Comparison of ENCODE assay signal across 10 cellular contexts in genomic region chr10:96743988-96744585, GRCh38. TPM values are rescaled to one million over a fixed set of nuclear protein-coding genes. Genes with fewer than 3 reads are reported as not detected.
DNase-seq lines count a peak whose midpoint lies in the region; ATAC-seq and TF ChIP-seq lines count a peak whose summit lies in the region.
"Had no signal": no experiment of that assay in that cellular context is flagged by ENCODE, and none has a peak within 500 bp of the region (broad histone marks: within the 10 kb centered on the region; RNA-seq: fewer than 3 reads in every experiment).

No MANE protein-coding gene starts in this region.

- no peaks in the 10 kb centered on the region for H3K36me3 Mint-ChIP-seq in CD14-positive monocyte
- H3K36me3 Mint-ChIP-seq in WTC11, result no peaks in the 10 kb centered on the region

- no peak overlapping the region for H4K8ac ChIP-seq in neuronal stem cell (ENCODE audit: low read depth, low read length)

- H3K4me1 Mint-ChIP-seq in CD14-positive monocyte (peaks cover 51% of the 10 kb centered on the region), WTC11 (peaks cover 5% of the 10 kb centered on the region; the same call in 1 of the 2 replicates)

- H3K9me3 ChIP-seq in HCT116 (ENCODE audit: control insufficient read depth in 1 of 2, insufficient read depth in 1 of 2, low read depth in 1 of 2, low read length in 2 of 2) (no peaks in the 10 kb centered on the region), liver (ENCODE audit: control insufficient read depth in 4 of 4, low read length in 3 of 4) (no peaks in the 10 kb centered on the region), neuronal stem cell (replicated peaks in 1 of 2; ENCODE audit: control insufficient read depth in 2 of 2, insufficient read depth in 1 of 2, low read depth in 1 of 2, low read length in 2 of 2) (no peaks in the 10 kb centered on the region)

- no peak overlapping the region for H2BK15ac ChIP-seq in neuronal stem cell (ENCODE audit: low read length)

- RAD21 ChIA-PET in HCT116 (lab: Charles Lee; ENCODE audit: low non-redundant PET in 1 of 2, low total read pairs in 2 of 2, uncharacterized antibody in 2 of 2, unreplicated experiment in 2 of 2), result interaction anchor here in 1 of 2 experiments (0.7 kb wide), 2 partner anchors 101 to 103 kb away, joined by 4 to 5 read pairs; no protein-coding TSS in a partner anchor

- ATAC-seq in HCT116, result peak; percentile 63
- ATAC-seq in WTC11, result peak; percentile 78
- no peak for ATAC-seq in GM19463 (IDR thresholded peaks at IDR 0.05; ENCODE audit: unreplicated experiment)
- ATAC-seq in HG02981 (IDR thresholded peaks at IDR 0.05; ENCODE audit: unreplicated experiment), result no peak

- H2AFZ ChIP-seq in HCT116 (ENCODE audit: low read depth, low read length, poor library complexity, severe bottlenecking) (no peak overlapping the region), neuronal stem cell (ENCODE audit: low read length) (no peak overlapping the region)

- no peak overlapping the region for H3K4ac ChIP-seq in neuronal stem cell (ENCODE audit: low read length)

- no peak overlapping the region for H3K14ac ChIP-seq in neuronal stem cell (ENCODE audit: low read length)

- H2AK5ac ChIP-seq in neuronal stem cell (ENCODE audit: low read depth, low read length), result no peak overlapping the region

- no peaks in the 10 kb centered on the region for H3K79me1 ChIP-seq in neuronal stem cell (ENCODE audit: low read depth, low read length)

- H4K91ac ChIP-seq in neuronal stem cell (ENCODE audit: low read depth, low read length, poor library complexity), result no peak overlapping the region

- H3K36me3 ChIP-seq in HCT116 (ENCODE audit: control insufficient read depth in 1 of 2, insufficient read depth in 2 of 2, low read length in 2 of 2) (no peaks in the 10 kb centered on the region), liver (ENCODE audit: control insufficient read depth in 4 of 4, insufficient read depth in 3 of 4, low read depth in 1 of 4, low read length in 3 of 4) (no peaks in the 10 kb centered on the region), neuronal stem cell (replicated peaks in 1 of 2; ENCODE audit: control insufficient read depth in 2 of 2, insufficient read depth in 2 of 2, low read length in 2 of 2) (no peaks in the 10 kb centered on the region)

- H3K27me3 ChIP-seq in HCT116 (ENCODE audit: insufficient read depth, low read length) (no peaks in the 10 kb centered on the region), liver (ENCODE audit: control insufficient read depth in 4 of 4, insufficient read depth in 4 of 4, low read length in 3 of 4) (no peaks in the 10 kb centered on the region), neuronal stem cell (ENCODE audit: control insufficient read depth in 3 of 3, insufficient read depth in 3 of 3, low read depth in 1 of 3, low read length in 3 of 3) (no peaks in the 10 kb centered on the region)

- H2BK5ac ChIP-seq in neuronal stem cell (ENCODE audit: low read length), result no peak overlapping the region

- H2BK12ac ChIP-seq in neuronal stem cell (ENCODE audit: low read length), result no peak overlapping the region

- no peaks in the 10 kb centered on the region for H4K20me1 ChIP-seq in HCT116 (ENCODE audit: insufficient read depth)

- no peak overlapping the region for H3K9ac ChIP-seq in HCT116 (ENCODE audit: low read length)
- H3K9ac ChIP-seq in liver (ENCODE audit: low read depth in 1 of 2, low read length in 2 of 2), result no peak overlapping the region
- no peak overlapping the region for H3K9ac ChIP-seq in neuronal stem cell (ENCODE audit: low read depth, low read length, poor library complexity)

- H3K18ac ChIP-seq in neuronal stem cell (ENCODE audit: low read length), result no peak overlapping the region

- TF ChIP-seq RAD21 in HCT116 (IDR thresholded peaks at IDR 0.05; ENCODE audit: low read depth) (peak; percentile 64), liver (IDR thresholded peaks at IDR 0.05) (peak; percentile 74 to 75)

- no peak overlapping the region for H3K4me2 ChIP-seq in HCT116 (ENCODE audit: low read length)
- H3K4me2 ChIP-seq in neuronal stem cell (ENCODE audit: insufficient read depth, low read length, poor library complexity, severe bottlenecking), result no peak overlapping the region

- WGBS in liver, result 62% methylated on average over 7 of the region's 7 CpGs
- WGBS in neuronal stem cell (ENCODE audit: extremely low coverage in 2 of 2, insufficient read length in 2 of 2, insufficient replicate concordance in 1 of 2), 2 donors, result no CpG with 5 or more reads among the region's 7 CpGs

- POLR2A ChIA-PET in HCT116 (lab: Charles Lee), result no interaction called here
- POLR2A ChIA-PET in WTC11 (lab: Charles Lee), result no interaction called here

- H3K4me3 ChIP-seq in HCT116 (replicated peaks in 1 of 2; ENCODE audit: low read depth in 1 of 2, low read length in 2 of 2), result no peak overlapping the region
- no peak overlapping the region for H3K4me3 ChIP-seq in liver (ENCODE audit: low read depth in 1 of 3, low read length in 3 of 3)
- H3K4me3 ChIP-seq in neuronal stem cell (ENCODE audit: low read length in 2 of 2), result no peak overlapping the region

- DNase-seq in CD14-positive monocyte (ENCODE audit: low spot score) (no peak), HCT116 (ENCODE audit: low read depth, low spot score) (no peak), WTC11 (ENCODE audit: low spot score) (no peak), neuronal stem cell (ENCODE audit: low spot score) (no peak)
- DNase-seq in effector CD4-positive, alpha-beta T cell, result no peak
- DNase-seq: activated gamma-delta T cell treated with Interleukin-2 at 50 U/mL for 16 hours had no signal

- peak overlapping the region; percentile 55 to 92 (median 85) for H3K27ac Mint-ChIP-seq in CD14-positive monocyte
- no peak overlapping the region; the same call in 1 of the 2 replicates for H3K27ac Mint-ChIP-seq in WTC11

- H3K79me2 ChIP-seq in HCT116 (ENCODE audit: insufficient read depth, low read length), result no peaks in the 10 kb centered on the region

- H3K23ac ChIP-seq in neuronal stem cell (ENCODE audit: low read depth, low read length, poor library complexity), result no peak overlapping the region

- no peaks in the 10 kb centered on the region for H3K27me3 Mint-ChIP-seq in CD14-positive monocyte (ENCODE audit: low read depth in 3 of 3)
- peaks cover 2% of the 10 kb centered on the region; the same call in 1 of the 2 replicates for H3K27me3 Mint-ChIP-seq in WTC11 (ENCODE audit: low read depth)

- H3K9me2 ChIP-seq in HCT116 (ENCODE audit: insufficient read depth), result no peaks in the 10 kb centered on the region

- peak overlapping the region in 1 of 2 donors; percentile 87 for H3K4me3 Mint-ChIP-seq in CD14-positive monocyte
- no peak overlapping the region for H3K4me3 Mint-ChIP-seq in WTC11

- no peak overlapping the region for H2BK120ac ChIP-seq in neuronal stem cell (ENCODE audit: low read depth, low read length)

- BruUV-seq in HCT116 (replicated peaks; lab: Mats Ljungman, UMichigan), result no TSS peak

- intact Hi-C loops in CD14-positive monocyte (cut with micrococcal nuclease), result loop anchor here in 1 of 2 donors (5.0 to 10.0 kb wide), 3 partner anchors 37 to 941 kb away; partner anchors contain the start of gene AVPI1
- intact Hi-C loops in HCT116 (cut with micrococcal nuclease), result loop anchor here (1.0 kb wide), 1 partner anchor 103 kb away; no protein-coding TSS in a partner anchor

- H3K4me1 ChIP-seq in HCT116 (ENCODE audit: control insufficient read depth in 1 of 2, insufficient read depth in 2 of 2, low read length in 2 of 2) (no peaks in the 10 kb centered on the region), liver (ENCODE audit: control insufficient read depth in 4 of 4, insufficient read depth in 4 of 4, low read length in 3 of 4) (no peaks in the 10 kb centered on the region), neuronal stem cell (ENCODE audit: control insufficient read depth in 2 of 2, insufficient read depth in 1 of 2, low read depth in 1 of 2, low read length in 2 of 2) (no peaks in the 10 kb centered on the region)

- H3K9me3 Mint-ChIP-seq in CD14-positive monocyte (peaks cover 0 to 1% (median 0%) of the 10 kb centered on the region in 7 donors), WTC11 (no peaks in the 10 kb centered on the region)

- CTCF ChIA-PET in HCT116 (lab: Charles Lee) (interaction anchor here (0.5 to 1.8 kb wide), 3 partner anchors 12 to 103 kb away, joined by 3 to 9 read pairs (median 4); no protein-coding TSS in a partner anchor), WTC11 (lab: Charles Lee) (interaction anchor here (0.6 to 1.6 kb wide), 10 partner anchors 14 to 349 kb away, joined by 3 to 6 read pairs (median 3); no protein-coding TSS in a partner anchor)

- TF ChIP-seq CTCF in CD14-positive monocyte (IDR thresholded peaks at IDR 0.05) (peak; percentile 2), HCT116 (IDR thresholded peaks at IDR 0.05 in 2 of 3, conservative IDR thresholded peaks at IDR 0.05 in 1 of 3; ENCODE audit: borderline replicate concordance in 1 of 3, insufficient read depth in 1 of 3, low read depth in 2 of 3, low read length in 2 of 3) (peak; percentile 16 to 52 (median 41); a peak in 3 of 6 replicates), WTC11 (IDR thresholded peaks at IDR 0.05) (no peak), liver (IDR thresholded peaks at IDR 0.05; ENCODE audit: low read depth, low read length, missing input control) (peak; percentile 36)

- no peak for TF ChIP-seq POLR2A in HCT116 (IDR thresholded peaks at IDR 0.05; ENCODE audit: borderline replicate concordance, extremely low read depth, insufficient read depth, insufficient read length)

- H3K27ac ChIP-seq in HCT116 (ENCODE audit: low read depth, low read length), result no peak overlapping the region
- no peak overlapping the region for H3K27ac ChIP-seq in liver (ENCODE audit: low read depth in 1 of 2, low read length in 2 of 2)
- H3K27ac ChIP-seq in neuronal stem cell (replicated peaks; ENCODE audit: low read length), result no peak overlapping the region

TF ChIP-seq in HCT116, 20 proteins besides CTCF, POLR2A, EP300 and RAD21 (continues in another document):
- TF ChIP-seq FOSL1 (IDR thresholded peaks at IDR 0.05; ENCODE audit: low read depth), result peak; percentile 19; the same call in 1 of the 2 replicates
- TF ChIP-seq CEBPB (IDR thresholded peaks at IDR 0.05; ENCODE audit: low read depth), result no peak

TF ChIP-seq in WTC11, 78 proteins besides CTCF, POLR2A, EP300 and RAD21 (continues in another document):
- TF ChIP-seq ZNF671 (CRISPR knock-in tag; IDR thresholded peaks at IDR 0.05), result no peak
- no peak for TF ChIP-seq FOXJ3 (CRISPR knock-in tag; IDR thresholded peaks at IDR 0.05; ENCODE audit: borderline replicate concordance)
- no peak for TF ChIP-seq GTF2I (CRISPR knock-in tag; conservative IDR thresholded peaks at IDR 0.05)
- no peak for TF ChIP-seq JAZF1 (CRISPR knock-in tag; IDR thresholded peaks at IDR 0.05)

TF ChIP-seq in liver, 16 proteins besides CTCF, POLR2A, EP300 and RAD21 (continues in another document):
- TF ChIP-seq NR2F2 (IDR thresholded peaks at IDR 0.05) (no peak), FOXA1 (IDR thresholded peaks at IDR 0.05) (no peak), FOXA2 (IDR thresholded peaks at IDR 0.05) (no peak), HNF4A (conservative IDR thresholded peaks at IDR 0.05) (no peak), EGR1 (IDR thresholded peaks at IDR 0.05; ENCODE audit: low read depth in 2 of 2) (no peak)

RNA-seq across cellular contexts. Expression of gene PIK3AP1, which starts 23.8 kb away (rescaled TPM):
- 100 to 1,000 TPM in 1 of 2 donors, 10 to 100 TPM in 1; 95.5 to 157 TPM for polyA plus RNA-seq in CD14-positive monocyte
- 7.1 TPM for total RNA-seq in HCT116 (2021; ENCODE audit: unreplicated experiment)
- polyA plus RNA-seq in HCT116 (2012), result 2.1 TPM in 2 replicates
- 3.3 to 4.3 TPM (median 3.5 TPM) in 3 replicates for total RNA-seq in WTC11 (2021)
- 100 to 1,000 TPM in 1 of 2 donors, 10 to 100 TPM in 1; 43.0 to 137 TPM for total RNA-seq in liver
- 10 to 100 TPM; 27.3 to 58.8 TPM for polyA plus RNA-seq in liver
- 0.68 TPM for polyA plus RNA-seq in neuronal stem cell (2013, experiment 1 of 2)
- 0.73 TPM for polyA plus RNA-seq in neuronal stem cell (2013, experiment 2 of 2)
- total RNA-seq: lung microvascular endothelial cell had no signal

Comparison
In these comparisons a context has a peak if more than half of its experiments do, and no peak if none do; other contexts are left out.
1. ATAC-seq: peak in HCT116 (single experiment) and WTC11 (single experiment); none in GM19463 (single experiment) and HG02981 (single experiment).